Comparison of ENCODE assay signal across 1 cellular context in genomic region chr18:44796505-44797198, GRCh38.
TF ChIP-seq lines count a peak whose summit lies in the region.

No MANE protein-coding gene starts in this region.

TF ChIP-seq in GM12878, 131 proteins besides CTCF, POLR2A, EP300 and RAD21 (continued from another document):
- TF ChIP-seq, protein P1, sequence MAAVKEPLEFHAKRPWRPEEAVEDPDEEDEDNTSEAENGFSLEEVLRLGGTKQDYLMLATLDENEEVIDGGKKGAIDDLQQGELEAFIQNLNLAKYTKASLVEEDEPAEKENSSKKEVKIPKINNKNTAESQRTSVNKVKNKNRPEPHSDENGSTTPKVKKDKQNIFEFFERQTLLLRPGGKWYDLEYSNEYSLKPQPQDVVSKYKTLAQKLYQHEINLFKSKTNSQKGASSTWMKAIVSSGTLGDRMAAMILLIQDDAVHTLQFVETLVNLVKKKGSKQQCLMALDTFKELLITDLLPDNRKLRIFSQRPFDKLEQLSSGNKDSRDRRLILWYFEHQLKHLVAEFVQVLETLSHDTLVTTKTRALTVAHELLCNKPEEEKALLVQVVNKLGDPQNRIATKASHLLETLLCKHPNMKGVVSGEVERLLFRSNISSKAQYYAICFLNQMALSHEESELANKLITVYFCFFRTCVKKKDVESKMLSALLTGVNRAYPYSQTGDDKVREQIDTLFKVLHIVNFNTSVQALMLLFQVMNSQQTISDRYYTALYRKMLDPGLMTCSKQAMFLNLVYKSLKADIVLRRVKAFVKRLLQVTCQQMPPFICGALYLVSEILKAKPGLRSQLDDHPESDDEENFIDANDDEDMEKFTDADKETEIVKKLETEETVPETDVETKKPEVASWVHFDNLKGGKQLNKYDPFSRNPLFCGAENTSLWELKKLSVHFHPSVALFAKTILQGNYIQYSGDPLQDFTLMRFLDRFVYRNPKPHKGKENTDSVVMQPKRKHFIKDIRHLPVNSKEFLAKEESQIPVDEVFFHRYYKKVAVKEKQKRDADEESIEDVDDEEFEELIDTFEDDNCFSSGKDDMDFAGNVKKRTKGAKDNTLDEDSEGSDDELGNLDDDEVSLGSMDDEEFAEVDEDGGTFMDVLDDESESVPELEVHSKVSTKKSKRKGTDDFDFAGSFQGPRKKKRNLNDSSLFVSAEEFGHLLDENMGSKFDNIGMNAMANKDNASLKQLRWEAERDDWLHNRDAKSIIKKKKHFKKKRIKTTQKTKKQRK (IDR thresholded peaks at IDR 0.05; ENCODE audit: low read depth, low read length): no peak
- TF ChIP-seq HCFC1 (IDR thresholded peaks at IDR 0.05; ENCODE audit: low read length) (no peak), PAX5 (IDR thresholded peaks at IDR 0.05; ENCODE audit: borderline replicate concordance, low read depth, low read length) (no peak), CHD2 (IDR thresholded peaks at IDR 0.05; ENCODE audit: borderline replicate concordance, low read depth, low read length) (no peak), MTA3 (IDR thresholded peaks at IDR 0.05; ENCODE audit: borderline replicate concordance, low read length) (no peak), MEF2B (IDR thresholded peaks at IDR 0.05; ENCODE audit: partially characterized antibody, poor library complexity, severe bottlenecking) (peak; percentile 24), ZNF217 (IDR thresholded peaks at IDR 0.05) (no peak), ATF7 (IDR thresholded peaks at IDR 0.05; ENCODE audit: low read depth) (peak; percentile 67; the same call in 1 of the 2 replicates), DPF2 (IDR thresholded peaks at IDR 0.05) (0 out of 2 replicates have a peak, but pooled peaks have one; percentile 33), MTA2 (IDR thresholded peaks at IDR 0.05; ENCODE audit: low read depth) (peak; percentile 82), IKZF2 (IDR thresholded peaks at IDR 0.05) (peak; percentile 68 to 71; a peak in 3 of 4 replicates)
- TF ChIP-seq, protein P2, sequence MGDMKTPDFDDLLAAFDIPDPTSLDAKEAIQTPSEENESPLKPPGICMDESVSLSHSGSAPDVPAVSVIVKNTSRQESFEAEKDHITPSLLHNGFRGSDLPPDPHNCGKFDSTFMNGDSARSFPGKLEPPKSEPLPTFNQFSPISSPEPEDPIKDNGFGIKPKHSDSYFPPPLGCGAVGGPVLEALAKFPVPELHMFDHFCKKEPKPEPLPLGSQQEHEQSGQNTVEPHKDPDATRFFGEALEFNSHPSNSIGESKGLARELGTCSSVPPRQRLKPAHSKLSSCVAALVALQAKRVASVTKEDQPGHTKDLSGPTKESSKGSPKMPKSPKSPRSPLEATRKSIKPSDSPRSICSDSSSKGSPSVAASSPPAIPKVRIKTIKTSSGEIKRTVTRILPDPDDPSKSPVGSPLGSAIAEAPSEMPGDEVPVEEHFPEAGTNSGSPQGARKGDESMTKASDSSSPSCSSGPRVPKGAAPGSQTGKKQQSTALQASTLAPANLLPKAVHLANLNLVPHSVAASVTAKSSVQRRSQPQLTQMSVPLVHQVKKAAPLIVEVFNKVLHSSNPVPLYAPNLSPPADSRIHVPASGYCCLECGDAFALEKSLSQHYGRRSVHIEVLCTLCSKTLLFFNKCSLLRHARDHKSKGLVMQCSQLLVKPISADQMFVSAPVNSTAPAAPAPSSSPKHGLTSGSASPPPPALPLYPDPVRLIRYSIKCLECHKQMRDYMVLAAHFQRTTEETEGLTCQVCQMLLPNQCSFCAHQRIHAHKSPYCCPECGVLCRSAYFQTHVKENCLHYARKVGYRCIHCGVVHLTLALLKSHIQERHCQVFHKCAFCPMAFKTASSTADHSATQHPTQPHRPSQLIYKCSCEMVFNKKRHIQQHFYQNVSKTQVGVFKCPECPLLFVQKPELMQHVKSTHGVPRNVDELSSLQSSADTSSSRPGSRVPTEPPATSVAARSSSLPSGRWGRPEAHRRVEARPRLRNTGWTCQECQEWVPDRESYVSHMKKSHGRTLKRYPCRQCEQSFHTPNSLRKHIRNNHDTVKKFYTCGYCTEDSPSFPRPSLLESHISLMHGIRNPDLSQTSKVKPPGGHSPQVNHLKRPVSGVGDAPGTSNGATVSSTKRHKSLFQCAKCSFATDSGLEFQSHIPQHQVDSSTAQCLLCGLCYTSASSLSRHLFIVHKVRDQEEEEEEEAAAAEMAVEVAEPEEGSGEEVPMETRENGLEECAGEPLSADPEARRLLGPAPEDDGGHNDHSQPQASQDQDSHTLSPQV (IDR thresholded peaks at IDR 0.05): no peak
